In the genomic region with DNA sequence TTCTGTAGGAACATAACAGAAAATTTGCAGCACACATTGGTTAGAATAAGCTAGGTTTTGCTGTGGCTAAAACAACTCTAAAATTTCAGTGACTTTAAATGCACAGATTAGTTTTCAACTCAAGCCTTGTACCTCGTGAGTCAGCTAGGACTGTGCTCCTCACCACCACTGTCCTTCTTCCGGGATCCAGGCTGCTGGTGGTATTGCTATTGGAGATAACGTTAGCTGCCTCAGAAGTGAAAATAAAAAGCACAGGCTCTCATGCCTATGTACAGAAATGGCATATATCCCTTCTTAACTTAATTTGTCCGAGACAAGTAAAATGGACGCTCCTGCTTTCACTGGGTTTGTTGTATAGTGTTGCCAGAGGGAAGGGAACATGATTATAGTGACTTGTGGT, we compare ENCODE assay signal across 21 cellular contexts.
"Had no signal": no experiment of that assay in that cellular context is flagged by ENCODE, and none has a peak within 500 bp of the region (broad histone marks: within the 10 kb centered on the region; RNA-seq: fewer than 3 reads in every experiment).

No MANE protein-coding gene starts in this region.

- DNase-seq: activated CD4-positive, alpha-beta T cell treated with anti-CD3 and anti-CD28 coated beads, Interleukin-2, amount 10 ng/mL, durations not matched to agents 7 days and 5 days; activated CD8-positive, alpha-beta memory T cell treated with anti-CD3 and anti-CD28 coated beads, Interleukin-2, amount 10 ng/mL, durations not matched to agents 7 days and 5 days; activated CD8-positive, alpha-beta T cell treated with anti-CD3 and anti-CD28 coated beads for 36 hours; activated gamma-delta T cell; activated T-cell treated with anti-CD3 and anti-CD28 coated beads for 4 hours; anterior cingulate cortex; body of pancreas; dermis blood vessel endothelial cell; effector CD8-positive, alpha-beta T cell; erythroblast; foreskin fibroblast; immature natural killer cell; kidney glomerular epithelial cell; left ventricle myocardium inferior; naive thymus-derived CD8-positive, alpha-beta T cell; stimulated activated CD4-positive, alpha-beta T cell treated with anti-CD3 and anti-CD28 coated beads, Interleukin-4, amount 100 ng/mL, for 4 hours; substantia nigra; T-helper 1 cell; T1000; thyroid gland had no signal

- ATAC-seq: activated CD4-positive, CD25-positive, alpha-beta regulatory T cell treated with anti-CD3 and anti-CD28 coated beads, Interleukin-2, amount 50 U/mL, for 24 hours; activated CD8-positive, alpha-beta memory T cell treated with anti-CD3 and anti-CD28 coated beads, Interleukin-2, amount 10 ng/mL, durations not matched to agents 7 days and 5 days; activated CD8-positive, alpha-beta T cell treated with anti-CD3 and anti-CD28 coated beads for 36 hours; body of pancreas; naive thymus-derived CD8-positive, alpha-beta T cell had no signal
